Comparison of ENCODE assay signal across 17 cellular contexts in the genomic region with DNA sequence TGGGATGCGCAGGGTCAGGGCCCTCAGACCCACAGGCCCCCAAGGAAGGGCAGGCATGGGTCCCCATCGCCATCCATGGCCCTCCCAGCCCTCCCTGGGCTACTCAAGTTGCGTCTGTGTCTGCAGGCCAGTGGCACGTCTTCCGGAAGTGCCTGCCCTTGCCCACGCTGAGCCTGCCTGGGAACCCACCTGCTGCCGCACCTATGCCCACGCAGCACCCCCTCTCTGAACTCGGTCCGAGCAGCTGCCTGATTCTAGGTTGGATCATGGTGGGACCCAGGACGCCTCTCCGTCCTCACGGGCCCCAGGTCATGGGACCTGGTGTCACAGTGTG.
"Had no signal": no experiment of that assay in that cellular context is flagged by ENCODE, and none has a peak within 500 bp of the region (broad histone marks: within the 10 kb centered on the region; RNA-seq: fewer than 3 reads in every experiment).

No MANE protein-coding gene starts in this region.

- H3K4me1 ChIP-seq: prostate gland, right lobe of liver had no signal

- FAIRE-seq: endometrium, frontal cortex, islet of Langerhans, urothelium cell line had no signal

- H3K4me3 ChIP-seq: heart left ventricle, left ventricle myocardium inferior, lower lobe of right lung, prostate gland, right lobe of liver, thyroid gland had no signal

- H3K9me3 ChIP-seq: heart left ventricle, left ventricle myocardium inferior, lower lobe of right lung, prostate gland, right lobe of liver, thyroid gland had no signal

- H3K27me3 ChIP-seq: heart left ventricle, right lobe of liver, thyroid gland had no signal

- H3K27ac ChIP-seq: heart left ventricle, left ventricle myocardium inferior, lower lobe of right lung, parathyroid adenoma, prostate gland, right lobe of liver, thyroid gland had no signal

- DNase-seq: cortex of kidney; effector memory CD4-positive, alpha-beta T cell; left ventricle myocardium inferior; lower lobe of right lung; natural killer cell; stimulated activated CD4-positive, alpha-beta T cell treated with anti-CD3 and anti-CD28 coated beads, Interleukin-4, amount 100 ng/mL, for 4 hours; stimulated activated naive B cell treated with anti-CD40 and anti-IgM and Interleukin-4, amounts not matched to agents 10 μg/mL and 1 μg/mL and 100 μg/mL, for 72 hours; stimulated activated naive CD8-positive, alpha-beta T cell treated with anti-CD3 and anti-CD28 coated beads, Interleukin-15, amount 100 ng/mL, for 72 hours; thyroid gland had no signal

- H3K36me3 ChIP-seq: prostate gland, right lobe of liver, thyroid gland had no signal

- H3K9ac ChIP-seq: parathyroid adenoma had no signal
